Comparison of ENCODE assay signal across 8 cellular contexts in genomic region chr7:44087914-44088838, GRCh38.
DNase-seq lines count a peak whose midpoint lies in the region.
"Had no signal": no experiment of that assay in that cellular context is flagged by ENCODE, and none has a peak within 500 bp of the region (broad histone marks: within the 10 kb centered on the region; RNA-seq: fewer than 3 reads in every experiment).

No MANE protein-coding gene starts in this region.

- no peaks in the 10 kb centered on the region for H3K36me3 ChIP-seq in stomach smooth muscle (ENCODE audit: control insufficient read depth in 2 of 2, insufficient read depth in 2 of 2, low read length in 2 of 2)

- H3K9me3 ChIP-seq in stomach smooth muscle (ENCODE audit: control insufficient read depth in 2 of 2, low read length in 2 of 2): no peaks in the 10 kb centered on the region

- peak overlapping the region in 1 of 2 donors; percentile 27 for H3K9ac ChIP-seq in stomach smooth muscle (ENCODE audit: low read length in 2 of 2)

- peak overlapping the region; percentile 62 for H3K27ac ChIP-seq in stomach smooth muscle (ENCODE audit: low read length)

- no peak overlapping the region for H3K4me3 ChIP-seq in stomach smooth muscle (ENCODE audit: low read length in 2 of 2)

- no peaks in the 10 kb centered on the region for H3K27me3 ChIP-seq in stomach smooth muscle (ENCODE audit: control insufficient read depth in 1 of 2, insufficient read depth in 2 of 2, low read length in 2 of 2)

- H3K4me1 ChIP-seq in stomach smooth muscle (ENCODE audit: control insufficient read depth, insufficient read depth, low read length): peaks cover 27% of the 10 kb centered on the region

- DNase-seq in RPMI8226 (peak; percentile 81), foreskin melanocyte (peak; percentile 86), retina (no peak), NCI-H2227 treated with DMSO at 0.1 percent for 48 hours (lab: John Stamatoyannopoulos, UW) (no peak)
- DNase-seq in activated CD4-positive, CD25-positive, alpha-beta regulatory T cell treated with anti-CD3 and anti-CD28 coated beads, Interleukin-2, amount 50 U/mL, for 72 hours: no peak
- DNase-seq: NCI-H1105; stimulated activated CD4-positive, alpha-beta T cell treated with anti-CD3 and anti-CD28 coated beads, Interleukin-2, amount 100 ng/mL, for 24 hours had no signal

Comparison
In these comparisons a context has a peak if more than half of its experiments do, and no peak if none do; other contexts are left out.
1. DNase-seq: peak in RPMI8226 (single experiment) and foreskin melanocyte (single experiment); none in retina (single experiment), activated CD4-positive, CD25-positive, alpha-beta regulatory T cell treated with anti-CD3 and anti-CD28 coated beads, Interleukin-2, amount 50 U/mL, for 72 hours (single experiment) and NCI-H2227 treated with DMSO at 0.1 percent for 48 hours (single experiment).